Comparison of ENCODE assay signal across 10 cellular contexts in genomic region chr17:57939797-57940196, GRCh38. TPM values are rescaled to one million over a fixed set of nuclear protein-coding genes. Genes with fewer than 3 reads are reported as not detected.
A peak's percentile ranks its signal among the peaks of the same experiment; 100 is the strongest.
DNase-seq lines count a peak whose midpoint lies in the region; ATAC-seq, FAIRE-seq and TF ChIP-seq lines count a peak whose summit lies in the region.
"Had no signal": no experiment of that assay in that cellular context is flagged by ENCODE, and none has a peak within 500 bp of the region (broad histone marks: within the 10 kb centered on the region; RNA-seq: fewer than 3 reads in every experiment).

No MANE protein-coding gene starts in this region.

- no peaks in the 10 kb centered on the region for H3K23me2 ChIP-seq in H1 (ENCODE audit: low read depth, low read length)

- no peaks in the 10 kb centered on the region for H3K9me3 Mint-ChIP-seq in CD4-positive, alpha-beta T cell
- H3K9me3 Mint-ChIP-seq: activated naive CD4-positive, alpha-beta T cell treated with anti-CD3 and anti-CD28 coated beads, Interleukin-2, amount 50 U/mL, for 72 hours; natural killer cell treated with Interleukin-12 subunit alpha and Interleukin-12 subunit beta and Interleukin-15 and Interleukin-18, amount 100 ng/mL, for 72 hours had no signal

- POLR2A ChIA-PET in CD4-positive, alpha-beta T cell (lab: Charles Lee) = interaction anchor here (0.6 kb wide), 1 partner anchor 1405 kb away, joined by 5 read pairs; no protein-coding TSS in a partner anchor
- POLR2A ChIA-PET in H1 (lab: Charles Lee; ENCODE audit: partially characterized antibody) = interaction anchor here (0.7 to 2.1 kb wide), 8 partner anchors 9 to 56 kb away, joined by 3 to 8 read pairs (median 4); partner anchors contain the start of gene CUEDC1

- H3K4me1 ChIP-seq in H1 (replicated peaks in 1 of 4; ENCODE audit: control insufficient read depth in 3 of 4, insufficient read depth in 4 of 4, low read length in 3 of 4) (peaks cover 6 to 15% (median 13%) of the 10 kb centered on the region in 4 experiments), stomach smooth muscle (ENCODE audit: control insufficient read depth, insufficient read depth, low read length) (peaks cover 92% of the 10 kb centered on the region), BE2C (no peaks in the 10 kb centered on the region; the same call in 1 of the 2 replicates)

- H2BK15ac ChIP-seq in H1 (ENCODE audit: low read length) = peak overlapping the region; percentile 46; the same call in 1 of the 2 replicates

- DNase-seq in CD4-positive, alpha-beta T cell = no peak
- DNase-seq in GM19239 (ENCODE audit: insufficient read length, low spot score) = peak; percentile 76
- DNase-seq in NCI-H345 treated with DMSO at 0.1 percent for 48 hours (lab: John Stamatoyannopoulos, UW; ENCODE audit: unreplicated experiment) = peak; percentile 92
- DNase-seq in H1 (ENCODE audit: low read depth in 1 of 2, low spot score in 2 of 2) = no peak
- no peak for DNase-seq in stimulated activated CD4-positive, alpha-beta T cell treated with anti-CD3 and anti-CD28 coated beads, Interleukin-1b, Interleukin-23, amount 100 ng/mL, for 48 hours
- DNase-seq in BE2C = no peak

- H3K36me3 Mint-ChIP-seq in CD4-positive, alpha-beta T cell (ENCODE audit: low read depth) = no peaks in the 10 kb centered on the region
- H3K36me3 Mint-ChIP-seq: activated naive CD4-positive, alpha-beta T cell treated with anti-CD3 and anti-CD28 coated beads, Interleukin-2, amount 50 U/mL, for 72 hours; natural killer cell treated with Interleukin-12 subunit alpha and Interleukin-12 subunit beta and Interleukin-15 and Interleukin-18, amount 100 ng/mL, for 72 hours had no signal

- no peaks in the 10 kb centered on the region; the same call in 1 of the 2 replicates for H3K79me1 ChIP-seq in H1 (ENCODE audit: low read depth, low read length)

- no peak overlapping the region for H2BK5ac ChIP-seq in H1 (ENCODE audit: low read depth, low read length)

- H3K23ac ChIP-seq in H1 (ENCODE audit: insufficient read length) = no peak overlapping the region

- 90% methylated on average over 7 of the region's 7 CpGs; no CpG with 5 or more reads in 1 of the 2 experiments for WGBS in H1 (ENCODE audit: extremely low coverage in 1 of 2, insufficient coverage in 1 of 2, insufficient read length in 1 of 2, insufficient replicate concordance in 2 of 2, low coverage in 1 of 2, low lambda C conversion rate in 2 of 2, missing lambda C conversion rate in 1 of 2), 2 experiments

- no peaks in the 10 kb centered on the region for H3K36me3 ChIP-seq in H1 (ENCODE audit: control insufficient read depth in 2 of 4, insufficient read depth in 4 of 4, low read length in 3 of 4)
- no peaks in the 10 kb centered on the region for H3K36me3 ChIP-seq in stomach smooth muscle (ENCODE audit: control insufficient read depth in 2 of 2, insufficient read depth in 2 of 2, low read length in 2 of 2)
- H3K36me3 ChIP-seq in BE2C = no peaks in the 10 kb centered on the region

- no peak overlapping the region for H3K4me3 Mint-ChIP-seq in CD4-positive, alpha-beta T cell
- H3K4me3 Mint-ChIP-seq: natural killer cell treated with Interleukin-12 subunit alpha and Interleukin-12 subunit beta and Interleukin-15 and Interleukin-18, amount 100 ng/mL, for 72 hours had no signal

- H3K18ac ChIP-seq in H1 (ENCODE audit: extremely low read depth, low read length) = no peak overlapping the region; the same call in 1 of the 2 replicates

- no peak overlapping the region for H3K4me2 ChIP-seq in H1 (ENCODE audit: insufficient read depth in 1 of 2, low read depth in 2 of 2, low read length in 2 of 2)

- peaks cover 20% of the 10 kb centered on the region for H3K27me3 Mint-ChIP-seq in CD4-positive, alpha-beta T cell

- no peaks in the 10 kb centered on the region for H3K79me2 ChIP-seq in H1 (ENCODE audit: control insufficient read depth in 1 of 2, insufficient read depth in 2 of 2, low read length in 2 of 2)

- no peak overlapping the region for H4K91ac ChIP-seq in H1 (replicated peaks; ENCODE audit: insufficient read length, low read length)

- CTCF ChIA-PET in CD4-positive, alpha-beta T cell (lab: Charles Lee) = interaction anchor here (0.7 kb wide), 1 partner anchor 13 kb away, joined by 3 read pairs; no protein-coding TSS in a partner anchor
- CTCF ChIA-PET in H1 (lab: Charles Lee; ENCODE audit: partially characterized antibody) = interaction anchor here (0.6 to 5.3 kb wide), 14 partner anchors 12 to 269 kb away, joined by 3 to 65 read pairs (median 4); partner anchors contain the start of gene CUEDC1

- H3K4me3 ChIP-seq in H1 (ENCODE audit: extremely low read depth in 1 of 4, insufficient read depth in 2 of 4, low read depth in 3 of 4, low read length in 4 of 4) = no peak overlapping the region
- peak overlapping the region in 1 of 2 donors; percentile 40 for H3K4me3 ChIP-seq in stomach smooth muscle (ENCODE audit: low read length in 2 of 2)
- H3K4me3 ChIP-seq in BE2C (ENCODE audit: low read depth, low read length) = no peak overlapping the region

- H2AFZ ChIP-seq in H1 (ENCODE audit: low read length) = 0 out of 2 replicates have a peak overlapping the region, but pooled peaks have one; percentile 8

- H4K5ac ChIP-seq in H1 (ENCODE audit: insufficient read length, low read depth, low read length) = no peak overlapping the region

- no peak overlapping the region for H4K8ac ChIP-seq in H1 (ENCODE audit: extremely low read depth, insufficient read depth, low read length)

- H3K27me3 ChIP-seq in CD4-positive, alpha-beta T cell (ENCODE audit: control insufficient read depth, insufficient read depth, low read length) = no peaks in the 10 kb centered on the region
- H3K27me3 ChIP-seq in H1 (replicated peaks in 1 of 4; ENCODE audit: control insufficient read depth in 3 of 4, extremely low read depth in 1 of 4, insufficient read depth in 3 of 4, low read length in 3 of 4) (no peaks in the 10 kb centered on the region), stomach smooth muscle (ENCODE audit: control insufficient read depth in 1 of 2, insufficient read depth in 2 of 2, low read length in 2 of 2) (no peaks in the 10 kb centered on the region), BE2C (no peaks in the 10 kb centered on the region)

- ATAC-seq in CD4-positive, alpha-beta T cell (ENCODE audit: poor library complexity) = peak; percentile 62
- ATAC-seq in HG03139 (IDR thresholded peaks at IDR 0.05; ENCODE audit: unreplicated experiment) = peak; percentile 69

- intact Hi-C loops in CD4-positive, alpha-beta T cell (cut with DNase I, micrococcal nuclease) = no loop called here

- H3K9me3 ChIP-seq in CD4-positive, alpha-beta T cell (ENCODE audit: control insufficient read depth, low read length) = no peaks in the 10 kb centered on the region
- H3K9me3 ChIP-seq in H1 (ENCODE audit: insufficient read depth in 2 of 2, low read depth in 1 of 2, low read length in 1 of 2) (no peaks in the 10 kb centered on the region), stomach smooth muscle (ENCODE audit: control insufficient read depth in 2 of 2, low read length in 2 of 2) (no peaks in the 10 kb centered on the region), BE2C (no peaks in the 10 kb centered on the region)

- H3K56ac ChIP-seq in H1 (replicated peaks; ENCODE audit: insufficient read length, low read depth, low read length) = no peak overlapping the region

- no peak overlapping the region for H3K4ac ChIP-seq in H1 (replicated peaks; ENCODE audit: insufficient read length, low read depth, low read length)

- no peak for TF ChIP-seq RAD21 in H1 (IDR thresholded peaks at IDR 0.05 in 1 of 2, conservative IDR thresholded peaks at IDR 0.05 in 1 of 2; ENCODE audit: low read depth in 2 of 2, low read length in 2 of 2)

- no peak overlapping the region for H2BK120ac ChIP-seq in H1 (replicated peaks; ENCODE audit: low read depth, low read length)

- TF ChIP-seq CTCF in CD4-positive, alpha-beta T cell (IDR thresholded peaks at IDR 0.05) = no peak
- no peak for TF ChIP-seq CTCF in H1 (IDR thresholded peaks at IDR 0.05; ENCODE audit: control extremely low read depth in 1 of 3, insufficient read depth in 1 of 3, low read depth in 1 of 3, low read length in 3 of 3)
- no peak for TF ChIP-seq CTCF in BE2C (IDR thresholded peaks at IDR 0.05; ENCODE audit: low read depth, low read length)

- TF ChIP-seq EP300 in H1 (IDR thresholded peaks at IDR 0.05; ENCODE audit: borderline replicate concordance in 1 of 2, low read depth in 2 of 2, low read length in 2 of 2) = no peak

- no peak for TF ChIP-seq POLR2A in H1 (IDR thresholded peaks at IDR 0.05; ENCODE audit: control extremely low read depth in 1 of 2, low read depth in 2 of 2, low read length in 2 of 2)

- 0 out of 2 replicates have a peak overlapping the region, but pooled peaks have one; percentile 53 for H2AK5ac ChIP-seq in H1 (ENCODE audit: low read depth, low read length)

- 0 out of 2 replicates have a peak overlapping the region, but pooled peaks have one; percentile 60 for H2BK12ac ChIP-seq in H1 (ENCODE audit: low read depth, low read length)

- H3K27ac Mint-ChIP-seq in CD4-positive, alpha-beta T cell = no peak overlapping the region
- H3K27ac Mint-ChIP-seq: activated naive CD4-positive, alpha-beta T cell treated with anti-CD3 and anti-CD28 coated beads, Interleukin-2, amount 50 U/mL, for 72 hours; natural killer cell treated with Interleukin-12 subunit alpha and Interleukin-12 subunit beta and Interleukin-15 and Interleukin-18, amount 100 ng/mL, for 72 hours had no signal

- H3K9ac ChIP-seq in H1 (replicated peaks in 1 of 4; ENCODE audit: extremely low read depth in 1 of 4, low read depth in 3 of 4, low read length in 3 of 4) (no peak overlapping the region), stomach smooth muscle (ENCODE audit: low read length in 2 of 2) (peak overlapping the region; percentile 13 to 36)

- H3K27ac ChIP-seq in CD4-positive, alpha-beta T cell (ENCODE audit: low read depth, low read length) = no peak overlapping the region
- H3K27ac ChIP-seq in H1 (ENCODE audit: low read depth, low read length) (no peak overlapping the region), stomach smooth muscle (ENCODE audit: low read length) (peak overlapping the region; percentile 92)

- no peaks in the 10 kb centered on the region for H4K20me1 ChIP-seq in H1 (replicated peaks in 1 of 2; ENCODE audit: control insufficient read depth in 1 of 2, insufficient read depth in 2 of 2, low read length in 2 of 2)

- 0 out of 2 replicates have a peak overlapping the region, but pooled peaks have one; percentile 32 for H2BK20ac ChIP-seq in H1 (ENCODE audit: low read length)

- H3K14ac ChIP-seq in H1 (ENCODE audit: insufficient read length) = no peak overlapping the region

- FAIRE-seq in GM19239 (lab: Jason Lieb, UNC) (peak; percentile 94), H1 (lab: Jason Lieb, UNC) (no peak)

- H3K4me1 Mint-ChIP-seq in CD4-positive, alpha-beta T cell (ENCODE audit: low read depth) = peaks cover 4% of the 10 kb centered on the region

RNA-seq across cellular contexts. Expression of gene CUEDC1, which starts 15.4 kb away (rescaled TPM):
- 1 to 10 TPM in 1 of 2 experiments, under 1 TPM in 1; 0.41 to 1.0 TPM for total RNA-seq in CD4-positive, alpha-beta T cell
- total RNA-seq in H1 (2021; fragmentation: NEBNext Ultra II Directional; extraction: Animal tissue kit (Norgen Biotek cat#: 25700)) = 7.8 and 10.7 TPM in 2 replicates
- 4.0 and 6.7 TPM in 2 replicates for polyA plus RNA-seq in H1 (2011; rRNA removed)
- 5.2 TPM for polyA plus RNA-seq in H1 (2011; cell fraction: cytosol; rRNA removed)
- polyA plus RNA-seq in H1 (2011; cell fraction: nucleus; rRNA removed) = 12.0 TPM
- 3.4 to 9.6 TPM (median 7.3 TPM) in 4 replicates for polyA plus RNA-seq in H1 (2012, experiment 1 of 2)
- polyA plus RNA-seq in H1 (2012, experiment 2 of 2) = 4.9 TPM
- polyA plus RNA-seq in H1 (2013, experiment 1 of 2) = 5.8 TPM
- polyA plus RNA-seq in H1 (2013, experiment 2 of 2) = 5.8 TPM
- polyA minus RNA-seq in H1 (2011; rRNA and poly(A)+ RNA removed) = 4.1 and 5.1 TPM in 2 replicates
- polyA minus RNA-seq in H1 (2011; cell fraction: cytosol; rRNA and poly(A)+ RNA removed) = 2.2 TPM
- 4.1 TPM for polyA minus RNA-seq in H1 (2011; cell fraction: nucleus; rRNA and poly(A)+ RNA removed)
- 19.9 TPM for polyA plus RNA-seq in BE2C (2012; ENCODE audit: insufficient read depth, insufficient read length, low read depth)

RNA-seq across cellular contexts. Expression of gene VEZF1, which starts 48.3 kb away (rescaled TPM):
- 10 to 100 TPM; 41.6 to 41.7 TPM for total RNA-seq in CD4-positive, alpha-beta T cell
- 56.7 and 61.9 TPM in 2 replicates for total RNA-seq in H1 (2021; fragmentation: NEBNext Ultra II Directional; extraction: Animal tissue kit (Norgen Biotek cat#: 25700))
- polyA plus RNA-seq in H1 (2011; rRNA removed) = 21.5 and 28.9 TPM in 2 replicates
- 25.3 TPM for polyA plus RNA-seq in H1 (2011; cell fraction: cytosol; rRNA removed)
- 29.8 TPM for polyA plus RNA-seq in H1 (2011; cell fraction: nucleus; rRNA removed)
- 33.3 to 43.5 TPM (median 39.8 TPM) in 4 replicates for polyA plus RNA-seq in H1 (2012, experiment 1 of 2)
- polyA plus RNA-seq in H1 (2012, experiment 2 of 2) = 5.7 TPM
- 39.2 TPM for polyA plus RNA-seq in H1 (2013, experiment 1 of 2)
- 38.4 TPM for polyA plus RNA-seq in H1 (2013, experiment 2 of 2)
- polyA minus RNA-seq in H1 (2011; rRNA and poly(A)+ RNA removed) = 81.4 and 108 TPM in 2 replicates
- 35.6 TPM for polyA minus RNA-seq in H1 (2011; cell fraction: cytosol; rRNA and poly(A)+ RNA removed)
- 51.1 TPM for polyA minus RNA-seq in H1 (2011; cell fraction: nucleus; rRNA and poly(A)+ RNA removed)
- 58.5 TPM for polyA plus RNA-seq in BE2C (2012; ENCODE audit: insufficient read depth, insufficient read length, low read depth)

Comparison
In these comparisons a context has a peak if more than half of its experiments do, and no peak if none do; other contexts are left out.
1. DNase-seq: peak in GM19239 (single experiment) and NCI-H345 treated with DMSO at 0.1 percent for 48 hours (single experiment); none in CD4-positive, alpha-beta T cell (0 of 10), H1 (0 of 2), stimulated activated CD4-positive, alpha-beta T cell treated with anti-CD3 and anti-CD28 coated beads, Interleukin-1b, Interleukin-23, amount 100 ng/mL, for 48 hours (single experiment) and BE2C (single experiment).
2. H3K9ac ChIP-seq: peak in stomach smooth muscle (2 of 2); none in H1 (0 of 4).